19 cellular contexts compared by ENCODE assay signal in genomic region chr6:35027807-35028206, GRCh38.
DNase-seq lines count a peak whose midpoint lies in the region; ATAC-seq and TF ChIP-seq lines count a peak whose summit lies in the region.
"Had no signal": no experiment of that assay in that cellular context is flagged by ENCODE, and none has a peak within 500 bp of the region (broad histone marks: within the 10 kb centered on the region; RNA-seq: fewer than 3 reads in every experiment).

No MANE protein-coding gene starts in this region.

- no peak overlapping the region for H3K9ac ChIP-seq in PC-3 (ENCODE audit: low read length)

- H3K9me3 ChIP-seq in right atrium auricular region (no peaks in the 10 kb centered on the region), esophagus squamous epithelium (no peaks in the 10 kb centered on the region), sigmoid colon (no peaks in the 10 kb centered on the region), aorta (ENCODE audit: control insufficient read depth, low read length) (no peaks in the 10 kb centered on the region), PC-3 (ENCODE audit: low read length) (no peaks in the 10 kb centered on the region)
- H3K9me3 ChIP-seq: A549 had no signal

- H3K4me1 ChIP-seq in right atrium auricular region (peaks cover 0 to 77% of the 10 kb centered on the region in 2 donors), esophagus squamous epithelium (peaks cover 18 to 79% (median 57%) of the 10 kb centered on the region in 3 donors), sigmoid colon (peaks cover 0 to 89% (median 76%) of the 10 kb centered on the region in 4 donors), aorta (ENCODE audit: control insufficient read depth in 1 of 2, insufficient read depth in 2 of 2, low read length in 2 of 2) (peaks cover 9 to 14% of the 10 kb centered on the region in 2 donors), PC-3 (ENCODE audit: insufficient read depth, low read length) (peaks cover 34% of the 10 kb centered on the region)

- H3K9me2 ChIP-seq in PC-3 (replicated peaks; ENCODE audit: low read length), result no peaks in the 10 kb centered on the region

- TF ChIP-seq CTCF in right atrium auricular region (IDR thresholded peaks at IDR 0.05) (no peak), esophagus squamous epithelium (IDR thresholded peaks at IDR 0.05) (no peak), sigmoid colon (IDR thresholded peaks at IDR 0.05) (no peak), PC-3 (conservative IDR thresholded peaks at IDR 0.05; ENCODE audit: low read depth, low read length) (no peak)

- no peak for ATAC-seq in left cardiac atrium
- no peak for ATAC-seq in aorta (ENCODE audit: low FRiP score)
- no peak for ATAC-seq in PC-3
- ATAC-seq: A549; activated naive CD8-positive, alpha-beta T cell treated with anti-CD3 and anti-CD28 coated beads, Interleukin-2, amount 50 U/mL, for 24 hours; effector memory CD8-positive, alpha-beta T cell; SK-N-SH treated with all-trans-retinoic acid at 6 μM for 48 hours had no signal

- DNase-seq in right atrium auricular region (ENCODE audit: low spot score) (peak; percentile 48), left cardiac atrium (no peak), esophagus squamous epithelium (lab: John Stamatoyannopoulos, UW) (no peak), sigmoid colon (no peak), aorta (no peak), NCI-H1048 (lab: John Stamatoyannopoulos, UW) (no peak), PC-3 (no peak), Ammon's horn (ENCODE audit: low spot score) (no peak)
- DNase-seq: activated CD4-positive, alpha-beta T cell treated with anti-CD3 and anti-CD28 coated beads for 1 hour; activated naive CD8-positive, alpha-beta T cell treated with anti-CD3 and anti-CD28 coated beads, Interleukin-2, amount 50 U/mL, for 24 hours; CD4-positive, CD25-positive, alpha-beta regulatory T cell; DMS153; effector memory CD8-positive, alpha-beta T cell; hypothalamus; NCI-H774; stimulated activated CD4-positive, alpha-beta T cell treated with anti-CD3 and anti-CD28 coated beads, Interleukin-2, amount 100 ng/mL, for 48 hours; T1000 had no signal

- BruUV-seq in PC-3 (replicated peaks; lab: Mats Ljungman, UMichigan), result no TSS peak

- no peak overlapping the region for H2AFZ ChIP-seq in PC-3 (ENCODE audit: low read length)

- H3K4me3 ChIP-seq in right atrium auricular region, result no peak overlapping the region
- H3K4me3 ChIP-seq in esophagus squamous epithelium, result no peak overlapping the region
- no peak overlapping the region for H3K4me3 ChIP-seq in sigmoid colon
- no peak overlapping the region for H3K4me3 ChIP-seq in aorta (ENCODE audit: low read length in 2 of 2)
- H3K4me3 ChIP-seq in PC-3 (ENCODE audit: low read length), result no peak overlapping the region
- H3K4me3 ChIP-seq: A549 had no signal

- POLR2A ChIA-PET in PC-3 (lab: Charles Lee; ENCODE audit: unreplicated experiment), result no interaction called here

- no peaks in the 10 kb centered on the region for H4K20me1 ChIP-seq in PC-3 (ENCODE audit: low read length)

- H3K4me2 ChIP-seq in PC-3 (ENCODE audit: low read length), result no peak overlapping the region
- H3K4me2 ChIP-seq: A549 had no signal

- H3K27me3 ChIP-seq in right atrium auricular region (no peaks in the 10 kb centered on the region), esophagus squamous epithelium (no peaks in the 10 kb centered on the region), sigmoid colon (no peaks in the 10 kb centered on the region), aorta (ENCODE audit: control insufficient read depth in 1 of 2, insufficient read depth in 2 of 2, low read length in 1 of 2) (no peaks in the 10 kb centered on the region), PC-3 (ENCODE audit: low read length) (no peaks in the 10 kb centered on the region)

- TF ChIP-seq EP300 in sigmoid colon (IDR thresholded peaks at IDR 0.05), result no peak

- H3K36me3 ChIP-seq in right atrium auricular region, result no peaks in the 10 kb centered on the region
- H3K36me3 ChIP-seq in esophagus squamous epithelium, result peaks cover 0 to 9% (median 0%) of the 10 kb centered on the region in 3 donors
- peaks cover 0 to 9% (median 0%) of the 10 kb centered on the region in 4 donors for H3K36me3 ChIP-seq in sigmoid colon
- no peaks in the 10 kb centered on the region for H3K36me3 ChIP-seq in aorta (ENCODE audit: control insufficient read depth in 1 of 2, insufficient read depth in 2 of 2, low read length in 1 of 2)
- H3K36me3 ChIP-seq in PC-3 (ENCODE audit: low read depth, low read length), result no peaks in the 10 kb centered on the region

- H3K79me2 ChIP-seq in PC-3 (ENCODE audit: low read length), result no peaks in the 10 kb centered on the region

- WGBS in esophagus squamous epithelium, 2 donors, result 71 to 92% methylated on average over 2 of the region's 2 CpGs
- 92 to 93% methylated on average over 2 of the region's 2 CpGs for WGBS in sigmoid colon, 2 donors
- 51 to 56% methylated on average over 2 of the region's 2 CpGs for WGBS in aorta, 2 donors

- no peaks in the 10 kb centered on the region for H3F3A ChIP-seq in PC-3 (ENCODE audit: low read length, unreplicated experiment)

- H3K27ac ChIP-seq in right atrium auricular region, result peak overlapping the region; percentile 76 to 96
- H3K27ac ChIP-seq in esophagus squamous epithelium, result peak overlapping the region; percentile 76 to 92 (median 84)
- H3K27ac ChIP-seq in sigmoid colon, result peak overlapping the region; percentile 91 to 99 (median 94)
- peak overlapping the region; percentile 33 to 81 for H3K27ac ChIP-seq in aorta (ENCODE audit: low read depth in 1 of 2, low read length in 2 of 2)
- H3K27ac ChIP-seq in PC-3 (ENCODE audit: low read length), result no peak overlapping the region
- H3K27ac ChIP-seq: A549 had no signal

- intact Hi-C loops in left cardiac atrium (cut with DNase I), result no loop called here
- intact Hi-C loops in esophagus squamous epithelium (cut with DNase I), result no loop called here
- intact Hi-C loops in sigmoid colon (cut with DNase I), result no loop called here
- intact Hi-C loops in aorta (cut with DNase I), result no loop called here
- intact Hi-C loops in PC-3 (cut with micrococcal nuclease), result no loop called here

- no peak for TF ChIP-seq POLR2A in esophagus squamous epithelium (IDR thresholded peaks at IDR 0.05)
- no peak for TF ChIP-seq POLR2A in sigmoid colon (IDR thresholded peaks at IDR 0.05)

- CTCF ChIA-PET in PC-3 (lab: Charles Lee), result no interaction called here
